11 cellular contexts compared by ENCODE assay signal in the genomic region with DNA sequence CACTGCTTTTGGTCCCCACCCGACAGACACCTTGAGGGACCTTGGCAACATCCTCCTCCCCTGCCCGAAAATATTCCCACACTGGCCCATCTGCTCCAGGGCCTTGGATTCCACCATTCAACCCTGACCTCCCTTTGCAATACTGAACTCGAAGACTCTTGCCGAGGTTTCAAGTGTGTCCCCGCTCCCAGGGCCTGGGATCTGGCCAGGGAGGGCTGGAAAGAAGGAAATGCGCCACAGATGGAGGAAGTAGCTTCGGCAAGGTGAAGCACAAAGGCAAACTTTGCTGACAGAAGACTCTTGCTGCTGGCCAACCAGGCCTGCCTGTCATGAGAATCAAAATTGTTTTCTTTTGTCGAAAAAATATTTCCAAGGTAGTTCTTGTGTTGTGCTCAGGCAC.
DNase-seq lines count a peak whose midpoint lies in the region; ATAC-seq, FAIRE-seq and TF ChIP-seq lines count a peak whose summit lies in the region.
"Had no signal": no experiment of that assay in that cellular context is flagged by ENCODE, and none has a peak within 500 bp of the region (broad histone marks: within the 10 kb centered on the region; RNA-seq: fewer than 3 reads in every experiment).

No MANE protein-coding gene starts in this region.

- peak overlapping the region; percentile 89 for H3K27ac Mint-ChIP-seq in astrocyte (ENCODE audit: unreplicated experiment)

- POLR2A ChIA-PET in AG04450 (lab: Yijun Ruan, JAX): interaction anchor here (0.9 to 1.5 kb wide), 2 partner anchors 15 to 138 kb away, joined by 3 to 6 read pairs; no protein-coding TSS in a partner anchor

- H3K4me3 ChIP-seq in AG04450 (ENCODE audit: low read depth, low read length): no peak overlapping the region
- no peak overlapping the region for H3K4me3 ChIP-seq in astrocyte (ENCODE audit: insufficient read depth, low read depth, low read length)
- H3K4me3 ChIP-seq in left ventricle myocardium inferior: no peak overlapping the region
- H3K4me3 ChIP-seq: GM12878 had no signal

- peaks cover 2% of the 10 kb centered on the region for H3K9me3 Mint-ChIP-seq in astrocyte (ENCODE audit: unreplicated experiment)

- intact Hi-C loops in left ventricle myocardium inferior (cut with micrococcal nuclease): no loop called here
- intact Hi-C loops in posterior vena cava (cut with DNase I): no loop called here

- H3K27ac ChIP-seq in AG04450 (ENCODE audit: low read depth, low read length) (peak overlapping the region; percentile 99), astrocyte (ENCODE audit: low read depth, low read length) (peak overlapping the region; percentile 68), left ventricle myocardium inferior (replicated peaks) (peak overlapping the region; percentile 96)

- DNase-seq in AG04450 (ENCODE audit: low read depth, low spot score) (no peak), astrocyte (ENCODE audit: low read depth) (no peak), left ventricle myocardium inferior (no peak), posterior vena cava (ENCODE audit: low spot score) (peak; percentile 73), NCI-H1105 treated with DMSO at 0.1 percent for 48 hours (lab: John Stamatoyannopoulos, UW) (no peak), amygdala (lab: John Stamatoyannopoulos, UW) (no peak)
- DNase-seq: NCI-H1417 had no signal

- H3K79me2 ChIP-seq in astrocyte (ENCODE audit: insufficient read depth, low read length): no peaks in the 10 kb centered on the region

- peaks cover 66% of the 10 kb centered on the region for H3K4me1 Mint-ChIP-seq in astrocyte (ENCODE audit: low read depth, unreplicated experiment)

- H3K9me3 ChIP-seq in AG04450 (ENCODE audit: control insufficient read depth, insufficient read depth, low read length) (no peaks in the 10 kb centered on the region; the same call in 1 of the 2 replicates), astrocyte (ENCODE audit: insufficient read depth, low read depth, low read length) (no peaks in the 10 kb centered on the region), left ventricle myocardium inferior (replicated peaks) (no peaks in the 10 kb centered on the region)

- TF ChIP-seq CTCF in AG04450 (IDR thresholded peaks at IDR 0.05; ENCODE audit: low read depth, low read length): no peak
- no peak for TF ChIP-seq CTCF in astrocyte (IDR thresholded peaks at IDR 0.05; ENCODE audit: insufficient read depth, low read depth, low read length)
- no peak for TF ChIP-seq CTCF in left ventricle myocardium inferior (IDR thresholded peaks at IDR 0.05; ENCODE audit: borderline replicate concordance)

- H3K4me1 ChIP-seq in astrocyte (ENCODE audit: insufficient read depth, low read length) (peaks cover 66% of the 10 kb centered on the region), left ventricle myocardium inferior (peaks cover 84% of the 10 kb centered on the region)

- H3K9ac ChIP-seq in astrocyte (ENCODE audit: low read length): peak overlapping the region; percentile 15

- ATAC-seq in GM21528 (IDR thresholded peaks at IDR 0.05; ENCODE audit: low FRiP score, unreplicated experiment) (no peak), esophagus mucosa (no peak)

- CTCF ChIA-PET in AG04450 (lab: Charles Lee): no interaction called here

- H3K36me3 ChIP-seq in astrocyte (ENCODE audit: insufficient read depth, low read length) (no peaks in the 10 kb centered on the region), left ventricle myocardium inferior (no peaks in the 10 kb centered on the region)

- no peaks in the 10 kb centered on the region for H3K36me3 Mint-ChIP-seq in astrocyte (ENCODE audit: low read depth, unreplicated experiment)

- peak overlapping the region; percentile 31 for H3K4me2 ChIP-seq in astrocyte (ENCODE audit: low read length)

- FAIRE-seq in astrocyte (lab: Jason Lieb, UNC): no peak
- FAIRE-seq: colon, GM12878 had no signal

- no peaks in the 10 kb centered on the region for H4K20me1 ChIP-seq in astrocyte (ENCODE audit: insufficient read depth, low read length)

- peaks cover 4% of the 10 kb centered on the region for H3K27me3 Mint-ChIP-seq in astrocyte (ENCODE audit: low read depth, unreplicated experiment)

- no peak overlapping the region for H2AFZ ChIP-seq in astrocyte (ENCODE audit: low read depth, low read length)

- no peaks in the 10 kb centered on the region for H3K27me3 ChIP-seq in AG04450 (ENCODE audit: control insufficient read depth, insufficient read depth, low read length)
- H3K27me3 ChIP-seq in astrocyte (ENCODE audit: insufficient read depth, low read length): no peaks in the 10 kb centered on the region
- no peaks in the 10 kb centered on the region for H3K27me3 ChIP-seq in left ventricle myocardium inferior (ENCODE audit: low read depth)

- no peak overlapping the region for H3K4me3 Mint-ChIP-seq in astrocyte (ENCODE audit: unreplicated experiment)
